Comparison of ENCODE assay signal across 9 cellular contexts in genomic region chr5:107313098-107313497, GRCh38.
"Had no signal": no experiment of that assay in that cellular context is flagged by ENCODE, and none has a peak within 500 bp of the region (broad histone marks: within the 10 kb centered on the region; RNA-seq: fewer than 3 reads in every experiment).

No MANE protein-coding gene starts in this region.

- H3K27ac Mint-ChIP-seq: HFFc6 had no signal

- H3K4me3 Mint-ChIP-seq: HFFc6 had no signal

- H3K36me3 ChIP-seq: HAP-1 had no signal

- H3K4me3 ChIP-seq: HAP-1, K562 had no signal

- H3K9me3 ChIP-seq: HAP-1 had no signal

- ATAC-seq: HCT116, K562 had no signal

- DNase-seq: GOT3, HFFc6, IMR-90, KG1 had no signal

- H3K4me1 ChIP-seq: HAP-1 had no signal

- FAIRE-seq: H54, HTR-8/SVneo, K562 had no signal
